10 cellular contexts compared by ENCODE assay signal in the genomic region with DNA sequence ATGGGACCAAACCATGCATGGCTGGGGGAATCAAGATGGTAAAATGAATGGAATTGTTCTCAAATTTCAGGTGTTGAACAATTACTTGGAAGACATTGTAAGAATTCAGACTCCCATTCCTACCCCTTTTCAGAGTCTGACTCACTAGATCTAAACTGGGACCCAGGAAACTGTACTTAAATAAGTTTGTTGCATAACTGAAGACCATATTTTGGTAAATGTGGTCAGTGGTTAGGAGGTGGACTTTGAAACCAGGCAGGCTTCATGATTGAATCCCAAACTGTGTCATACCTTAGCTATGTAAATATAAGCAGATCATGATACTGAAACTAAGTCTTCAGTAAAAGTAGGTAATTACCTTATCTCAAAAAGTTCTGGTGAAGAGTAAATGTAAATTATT. TPM values are rescaled to one million over a fixed set of nuclear protein-coding genes. Genes with fewer than 3 reads are reported as not detected.
DNase-seq lines count a peak whose midpoint lies in the region; ATAC-seq and TF ChIP-seq lines count a peak whose summit lies in the region.
"Had no signal": no experiment of that assay in that cellular context is flagged by ENCODE, and none has a peak within 500 bp of the region (broad histone marks: within the 10 kb centered on the region; RNA-seq: fewer than 3 reads in every experiment).

No MANE protein-coding gene starts in this region.

- CTCF ChIA-PET in SK-N-SH (lab: Yijun Ruan, JAX), result no interaction called here

- POLR2A ChIA-PET in SK-N-SH (lab: Yijun Ruan, JAX), result no interaction called here

- in situ Hi-C loops in G401 (cut with HindIII; ENCODE audit: low sequenced_read_pairs), result no loop called here

- no peaks in the 10 kb centered on the region for H3K9me2 ChIP-seq in SK-N-SH

- no peaks in the 10 kb centered on the region for H4K20me1 ChIP-seq in SK-N-SH (ENCODE audit: insufficient read depth)

- H3K9ac ChIP-seq in SK-N-SH, result no peak overlapping the region

- no peak for TF ChIP-seq RAD21 in SK-N-SH (IDR thresholded peaks at IDR 0.05; ENCODE audit: low read length)

- peak; percentile 73 for ATAC-seq in GM19043 (IDR thresholded peaks at IDR 0.05; ENCODE audit: low read depth, unreplicated experiment)
- peak; percentile 95 for ATAC-seq in HG02763 (IDR thresholded peaks at IDR 0.05; ENCODE audit: unreplicated experiment)

- no peaks in the 10 kb centered on the region for H3F3A ChIP-seq in SK-N-SH (replicated peaks; ENCODE audit: insufficient read depth)

- no peaks in the 10 kb centered on the region for H3K79me2 ChIP-seq in SK-N-SH (ENCODE audit: insufficient read depth)

- DNase-seq in HT1080 (ENCODE audit: low read depth) (peak; percentile 73), myocyte (ENCODE audit: low read depth) (peak; percentile 60), inferior parietal cortex (ENCODE audit: extremely low spot score) (no peak), SK-N-SH (no peak), G401 (ENCODE audit: low spot score) (no peak)
- DNase-seq: NCI-H187 treated with DMSO at 0.1 percent for 48 hours; stimulated activated CD4-positive, alpha-beta T cell treated with anti-CD3 and anti-CD28 coated beads, Interleukin-4, amount 100 ng/mL, for 24 hours; T1000 had no signal

- no peak overlapping the region for H3K4me3 ChIP-seq in SK-N-SH (ENCODE audit: low read depth in 2 of 2, low read length in 1 of 2)

- H3K27me3 ChIP-seq in SK-N-SH (ENCODE audit: insufficient read depth), result no peaks in the 10 kb centered on the region

- H3K27ac ChIP-seq in SK-N-SH (ENCODE audit: low read depth in 2 of 2, low read length in 1 of 2), result no peak overlapping the region

- no peak for TF ChIP-seq EP300 in SK-N-SH (IDR thresholded peaks at IDR 0.05; ENCODE audit: borderline replicate concordance in 1 of 2, low read depth in 1 of 2, low read length in 1 of 2)

- TF ChIP-seq CTCF in SK-N-SH (IDR thresholded peaks at IDR 0.05), result no peak

- no peaks in the 10 kb centered on the region for H3K36me3 ChIP-seq in SK-N-SH (replicated peaks in 1 of 2; ENCODE audit: control insufficient read depth in 1 of 2, insufficient read depth in 2 of 2, low read length in 1 of 2)

- H2AFZ ChIP-seq in SK-N-SH (ENCODE audit: low read depth), result no peak overlapping the region

- H3K4me2 ChIP-seq in SK-N-SH, result no peak overlapping the region

- H3K9me3 ChIP-seq in SK-N-SH, result no peaks in the 10 kb centered on the region

- H3K4me1 ChIP-seq in SK-N-SH (ENCODE audit: control insufficient read depth in 1 of 2, insufficient read depth in 2 of 2, low read depth in 1 of 2, low read length in 1 of 2), result no peaks in the 10 kb centered on the region

TF ChIP-seq in SK-N-SH, 30 proteins besides CTCF, POLR2A, EP300 and RAD21:
- TF ChIP-seq POLR2AphosphoS5 (IDR thresholded peaks at IDR 0.05; ENCODE audit: low read depth, low read length) (no peak), YY1 (IDR thresholded peaks at IDR 0.05; ENCODE audit: low read depth) (no peak), EZH2phosphoT487 (IDR thresholded peaks at IDR 0.05; ENCODE audit: borderline replicate concordance, low read depth) (no peak), FOXJ3 (CRISPR knock-in tag; IDR thresholded peaks at IDR 0.05) (no peak)
- TF ChIP-seq, protein P1, sequence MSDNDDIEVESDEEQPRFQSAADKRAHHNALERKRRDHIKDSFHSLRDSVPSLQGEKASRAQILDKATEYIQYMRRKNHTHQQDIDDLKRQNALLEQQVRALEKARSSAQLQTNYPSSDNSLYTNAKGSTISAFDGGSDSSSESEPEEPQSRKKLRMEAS (IDR thresholded peaks at IDR 0.05; ENCODE audit: low read depth), result no peak

RNA-seq across cellular contexts. Expression of gene ZWINT, which starts 41.7 kb away (rescaled TPM):
- 152 and 155 TPM in 2 replicates for total RNA-seq in HT1080 (2014; rRNA removed; shearing (Covaris generic))
- 74.8 and 91.5 TPM in 2 replicates for polyA plus RNA-seq in HT1080 (2015; cell fraction: cytosol; rRNA removed)
- polyA plus RNA-seq in HT1080 (2015; cell fraction: nucleus; rRNA removed), result 105 and 111 TPM in 2 replicates
- 3.1 and 5.5 TPM in 2 replicates for total RNA-seq in myocyte
- 3.7 TPM for polyA plus RNA-seq in myocyte (2012)
- polyA plus RNA-seq in SK-N-SH (2012; rRNA removed), result 43.4 and 49.3 TPM in 2 replicates
- polyA plus RNA-seq in SK-N-SH (2012; cell fraction: cytosol; rRNA removed), result 34.5 and 39.6 TPM in 2 replicates
- polyA plus RNA-seq in SK-N-SH (2012; cell fraction: nucleus; rRNA removed), result 50.9 and 65.0 TPM in 2 replicates
- total RNA-seq in G401 (2014; rRNA removed; shearing (Covaris generic)), result 92.9 and 98.6 TPM in 2 replicates

Comparison
In these comparisons a context has a peak if more than half of its experiments do, and no peak if none do; other contexts are left out.
1. DNase-seq: peak in HT1080 (single experiment) and myocyte (single experiment); none in inferior parietal cortex (single experiment), SK-N-SH (single experiment) and G401 (single experiment).
2. RNA of gene ZWINT, which starts 41.7 kb away (total RNA-seq): 152 to 155 TPM in HT1080 and 92.9 to 98.6 TPM in G401; 3.1 to 5.5 TPM in myocyte; every median in the first group is over 10 times any median in the second.